In the genomic region with DNA sequence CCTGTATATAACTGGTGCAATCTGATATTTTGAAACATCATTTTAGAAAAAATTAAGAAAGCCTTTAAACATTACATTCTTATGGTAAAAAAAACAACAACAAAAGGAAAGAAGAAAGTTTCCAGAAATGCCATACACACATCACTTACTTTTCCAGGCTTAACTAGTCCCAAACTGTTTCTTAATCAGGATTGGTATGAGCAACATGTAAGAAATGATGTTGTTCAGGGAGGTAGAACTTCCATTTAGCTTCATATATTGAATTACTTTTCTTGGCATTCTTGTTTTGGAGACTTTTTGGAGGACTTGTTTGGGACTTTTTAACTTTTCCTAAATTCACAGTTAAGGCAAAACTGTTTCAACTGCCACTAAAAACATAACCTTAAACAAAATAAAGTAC, we compare ENCODE assay signal across 18 cellular contexts.
"Had no signal": no experiment of that assay in that cellular context is flagged by ENCODE, and none has a peak within 500 bp of the region (broad histone marks: within the 10 kb centered on the region; RNA-seq: fewer than 3 reads in every experiment).

No MANE protein-coding gene starts in this region.

- H3K9me3 ChIP-seq: colonic mucosa, esophagus muscularis mucosa, lower lobe of right lung, pancreas, right lobe of liver, stomach, thyroid gland had no signal

- H3K27ac ChIP-seq: colonic mucosa, esophagus muscularis mucosa, lower lobe of right lung, pancreas, right lobe of liver, stomach, thyroid gland had no signal

- H3K4me1 Mint-ChIP-seq: naive thymus-derived CD8-positive, alpha-beta T cell; stimulated activated effector memory CD8-positive, alpha-beta T cell treated with anti-CD3 and anti-CD28 coated beads, Interleukin-12 subunit alpha, Interleukin-12 subunit beta, amount 100 ng/mL, for 72 hours had no signal

- H3K27me3 Mint-ChIP-seq: naive thymus-derived CD8-positive, alpha-beta T cell had no signal

- H3K36me3 ChIP-seq: colonic mucosa, esophagus muscularis mucosa, lower lobe of right lung, pancreas, right lobe of liver, stomach, thyroid gland had no signal

- H3K4me3 Mint-ChIP-seq: naive thymus-derived CD8-positive, alpha-beta T cell; stimulated activated effector memory CD8-positive, alpha-beta T cell treated with anti-CD3 and anti-CD28 coated beads, Interleukin-12 subunit alpha, Interleukin-12 subunit beta, amount 100 ng/mL, for 72 hours had no signal

- H3K36me3 Mint-ChIP-seq: naive thymus-derived CD8-positive, alpha-beta T cell; stimulated activated effector memory CD8-positive, alpha-beta T cell treated with anti-CD3 and anti-CD28 coated beads, Interleukin-12 subunit alpha, Interleukin-12 subunit beta, amount 100 ng/mL, for 72 hours had no signal

- H3K4me1 ChIP-seq: colonic mucosa, esophagus muscularis mucosa, lower lobe of right lung, pancreas, right lobe of liver, stomach, thyroid gland had no signal

- H3K27me3 ChIP-seq: colonic mucosa, esophagus muscularis mucosa, pancreas, right lobe of liver, stomach, thyroid gland had no signal

- H3K4me3 ChIP-seq: colonic mucosa, esophagus muscularis mucosa, lower lobe of right lung, pancreas, right lobe of liver, stomach, thyroid gland had no signal

- DNase-seq: colonic mucosa; dermis blood vessel endothelial cell; effector memory CD4-positive, alpha-beta T cell; left colon; left ventricle myocardium superior; lower lobe of right lung; naive thymus-derived CD8-positive, alpha-beta T cell; occipital lobe; pancreas; right lobe of liver; stimulated activated CD4-positive, alpha-beta T cell treated with anti-CD3 and anti-CD28 coated beads, Interleukin-2, amount 100 ng/mL, for 24 hours; stimulated activated CD4-positive, alpha-beta T cell treated with anti-CD3 and anti-CD28 coated beads, Interleukin-4, amount 100 ng/mL, for 24 hours; stimulated activated naive CD4-positive, alpha-beta T cell treated with Interleukin-2 at 50 U/mL for 16 hours; stomach; thyroid gland; trophoblast cell had no signal

- H3K27ac Mint-ChIP-seq: naive thymus-derived CD8-positive, alpha-beta T cell; stimulated activated effector memory CD8-positive, alpha-beta T cell treated with anti-CD3 and anti-CD28 coated beads, Interleukin-12 subunit alpha, Interleukin-12 subunit beta, amount 100 ng/mL, for 72 hours had no signal

- ATAC-seq: left colon; left ventricle myocardium superior; lower lobe of right lung; naive thymus-derived CD8-positive, alpha-beta T cell; pancreas; right lobe of liver; stimulated activated effector memory CD8-positive, alpha-beta T cell treated with anti-CD3 and anti-CD28 coated beads, Interleukin-12 subunit alpha, Interleukin-12 subunit beta, amount 100 ng/mL, for 72 hours had no signal
